22 cellular contexts compared by ENCODE assay signal in genomic region chr1:20344738-20345137, GRCh38. TPM values are rescaled to one million over a fixed set of nuclear protein-coding genes. Genes with fewer than 3 reads are reported as not detected.
A peak's percentile ranks its signal among the peaks of the same experiment; 100 is the strongest.
DNase-seq lines count a peak whose midpoint lies in the region; ATAC-seq and TF ChIP-seq lines count a peak whose summit lies in the region.
"Had no signal": no experiment of that assay in that cellular context is flagged by ENCODE, and none has a peak within 500 bp of the region (broad histone marks: within the 10 kb centered on the region; RNA-seq: fewer than 3 reads in every experiment).

No MANE protein-coding gene starts in this region.

- H3K4me3 Mint-ChIP-seq in natural killer cell: peak overlapping the region; percentile 22
- no peak overlapping the region for H3K4me3 Mint-ChIP-seq in natural killer cell treated with Interleukin-12 subunit alpha and Interleukin-12 subunit beta and Interleukin-15 and Interleukin-18, amount 100 ng/mL, for 72 hours
- H3K4me3 Mint-ChIP-seq in endodermal cell: no peak overlapping the region
- no peak overlapping the region for H3K4me3 Mint-ChIP-seq in neural progenitor cell

- H3K4me1 ChIP-seq in endodermal cell (ENCODE audit: control insufficient read depth, insufficient read depth, low read length): no peaks in the 10 kb centered on the region
- H3K4me1 ChIP-seq in neural progenitor cell: peaks cover 7% of the 10 kb centered on the region
- H3K4me1 ChIP-seq: A549, BE2C had no signal

- DNase-seq in natural killer cell (no peak), endodermal cell (peak; percentile 59), neural progenitor cell (ENCODE audit: low spot score) (no peak), NCI-H1694 treated with DMSO at 0.1 percent for 48 hours (lab: John Stamatoyannopoulos, UW) (no peak)
- no peak for DNase-seq in natural killer cell treated with Interleukin-12 subunit alpha and Interleukin-12 subunit beta and Interleukin-15 and Interleukin-18, amount 100 ng/mL, for 72 hours (ENCODE audit: low spot score)
- no peak for DNase-seq in activated CD4-positive, alpha-beta T cell treated with anti-CD3 and anti-CD28 coated beads for 48 hours
- DNase-seq: BE2C, DND-41, GM23248, NCI-H1694, NCI-H2107, NCI-H2227 treated with DMSO at 0.1 percent for 48 hours, NCI-H510A, NCI-H748 treated with DMSO at 0.1 percent for 48 hours, PC-9, RPMI8226, SHP77 treated with DMSO at 0.1 percent for 48 hours, SW 1271 had no signal

- H3K9me3 Mint-ChIP-seq in natural killer cell (peaks cover 2% of the 10 kb centered on the region in 2 donors), endodermal cell (peaks cover 1% of the 10 kb centered on the region), neural progenitor cell (peaks cover 10% of the 10 kb centered on the region)
- no peaks in the 10 kb centered on the region for H3K9me3 Mint-ChIP-seq in natural killer cell treated with Interleukin-12 subunit alpha and Interleukin-12 subunit beta and Interleukin-15 and Interleukin-18, amount 100 ng/mL, for 72 hours

- H3K9me3 ChIP-seq in endodermal cell (ENCODE audit: control insufficient read depth, low read length) (no peaks in the 10 kb centered on the region), neural progenitor cell (ENCODE audit: low read depth) (no peaks in the 10 kb centered on the region)
- H3K9me3 ChIP-seq: A549, BE2C had no signal

- H3K36me3 Mint-ChIP-seq in natural killer cell: peaks cover 8% of the 10 kb centered on the region
- H3K36me3 Mint-ChIP-seq in natural killer cell treated with Interleukin-12 subunit alpha and Interleukin-12 subunit beta and Interleukin-15 and Interleukin-18, amount 100 ng/mL, for 72 hours: peaks cover 5% of the 10 kb centered on the region
- H3K36me3 Mint-ChIP-seq in endodermal cell (ENCODE audit: low read depth): no peaks in the 10 kb centered on the region
- peaks cover 2% of the 10 kb centered on the region for H3K36me3 Mint-ChIP-seq in neural progenitor cell

- H2AFZ ChIP-seq in neural progenitor cell (replicated peaks): no peak overlapping the region
- H2AFZ ChIP-seq: GM23248, PC-9 had no signal

- ATAC-seq in natural killer cell (no peak), GM21529 (IDR thresholded peaks at IDR 0.05; ENCODE audit: unreplicated experiment) (no peak)
- no peak for ATAC-seq in natural killer cell treated with Interleukin-12 subunit alpha and Interleukin-12 subunit beta and Interleukin-15 and Interleukin-18, amount 100 ng/mL, for 72 hours
- ATAC-seq: A549 had no signal

- H3K9ac ChIP-seq in endodermal cell (ENCODE audit: extremely low read depth, low read length, poor library complexity, severe bottlenecking) (no peak overlapping the region), neural progenitor cell (no peak overlapping the region)
- H3K9ac ChIP-seq: GM23248 had no signal

- H3K79me2 ChIP-seq in neural progenitor cell (ENCODE audit: low read depth): no peaks in the 10 kb centered on the region

- 79 to 83% methylated on average over 3 to 6 of the region's 7 CpGs for WGBS in endodermal cell (ENCODE audit: insufficient coverage in 1 of 2, insufficient read length in 1 of 2), 2 experiments

- H3K27me3 Mint-ChIP-seq in natural killer cell (ENCODE audit: low read depth in 2 of 2): peaks cover 18 to 50% of the 10 kb centered on the region in 2 donors
- H3K27me3 Mint-ChIP-seq in natural killer cell treated with Interleukin-12 subunit alpha and Interleukin-12 subunit beta and Interleukin-15 and Interleukin-18, amount 100 ng/mL, for 72 hours: peaks cover 30 to 43% of the 10 kb centered on the region in 2 donors
- peaks cover 38% of the 10 kb centered on the region for H3K27me3 Mint-ChIP-seq in endodermal cell (ENCODE audit: insufficient read depth)
- peaks cover 7% of the 10 kb centered on the region for H3K27me3 Mint-ChIP-seq in neural progenitor cell (ENCODE audit: insufficient read depth, low read depth)

- TF ChIP-seq CTCF in natural killer cell (IDR thresholded peaks at IDR 0.05) (no peak), endodermal cell (conservative IDR thresholded peaks at IDR 0.05) (no peak), neural progenitor cell (IDR thresholded peaks at IDR 0.05) (no peak)

- no peaks in the 10 kb centered on the region for H4K20me1 ChIP-seq in neural progenitor cell (ENCODE audit: low read depth)

- H3K27me3 ChIP-seq in endodermal cell (ENCODE audit: control insufficient read depth, insufficient read depth, low read length, poor library complexity, severe bottlenecking) (peaks cover 11% of the 10 kb centered on the region), neural progenitor cell (peaks cover 31% of the 10 kb centered on the region)
- H3K27me3 ChIP-seq: BE2C had no signal

- H3K4me2 ChIP-seq in neural progenitor cell: no peak overlapping the region
- H3K4me2 ChIP-seq: A549, PC-9 had no signal

- peaks cover 12% of the 10 kb centered on the region for H3F3A ChIP-seq in neural progenitor cell (ENCODE audit: low read depth)

- H3K27ac Mint-ChIP-seq in natural killer cell (no peak overlapping the region), endodermal cell (no peak overlapping the region), neural progenitor cell (peak overlapping the region; percentile 35)
- no peak overlapping the region for H3K27ac Mint-ChIP-seq in natural killer cell treated with Interleukin-12 subunit alpha and Interleukin-12 subunit beta and Interleukin-15 and Interleukin-18, amount 100 ng/mL, for 72 hours

- H3K27ac ChIP-seq in endodermal cell (ENCODE audit: low read depth, low read length) (no peak overlapping the region), neural progenitor cell (no peak overlapping the region)
- H3K27ac ChIP-seq: A549, GM23248, PC-9, SK-N-MC had no signal

- intact Hi-C loops in natural killer cell (cut with micrococcal nuclease): no loop called here

- H3K36me3 ChIP-seq in endodermal cell (ENCODE audit: control insufficient read depth, insufficient read depth, low read length): no peaks in the 10 kb centered on the region
- no peaks in the 10 kb centered on the region for H3K36me3 ChIP-seq in neural progenitor cell
- H3K36me3 ChIP-seq: BE2C had no signal

- H3K4me3 ChIP-seq in endodermal cell (ENCODE audit: low read length) (no peak overlapping the region), neural progenitor cell (no peak overlapping the region)
- H3K4me3 ChIP-seq: A549, GM23248, PC-9, SK-N-MC had no signal

- peaks cover 0 to 7% of the 10 kb centered on the region in 2 donors for H3K4me1 Mint-ChIP-seq in natural killer cell
- peaks cover 0 to 6% of the 10 kb centered on the region in 2 donors for H3K4me1 Mint-ChIP-seq in natural killer cell treated with Interleukin-12 subunit alpha and Interleukin-12 subunit beta and Interleukin-15 and Interleukin-18, amount 100 ng/mL, for 72 hours (ENCODE audit: low read depth in 2 of 2)
- peaks cover 8% of the 10 kb centered on the region for H3K4me1 Mint-ChIP-seq in endodermal cell
- peaks cover 14% of the 10 kb centered on the region for H3K4me1 Mint-ChIP-seq in neural progenitor cell

RNA-seq across cellular contexts. Expression of gene VWA5B1, which starts 54.1 kb away (rescaled TPM):
- not detected for total RNA-seq in natural killer cell
- not detected for total RNA-seq in natural killer cell treated with Interleukin-12 subunit alpha and Interleukin-12 subunit beta and Interleukin-15 and Interleukin-18, amount 100 ng/mL, for 72 hours
- under 1 TPM in 1 of 2 donors, not detected in 1; 0.44 TPM for total RNA-seq in endodermal cell
- 0.46 TPM for polyA plus RNA-seq in endodermal cell (2013, experiment 1 of 2)
- polyA plus RNA-seq in endodermal cell (2013, experiment 2 of 2): 0.33 TPM
- total RNA-seq in neural progenitor cell (ENCODE audit: low replicate concordance): not detected in 2 replicates
- total RNA-seq: GM23248, M059J, PC-9 had no signal
- polyA plus RNA-seq: A549, GM23248 had no signal
